In genomic region chr11:117126223-117126965, GRCh38 we compare ENCODE assay signal across 19 cellular contexts. TPM values are rescaled to one million over a fixed set of nuclear protein-coding genes. Genes with fewer than 3 reads are reported as not detected.
DNase-seq lines count a peak whose midpoint lies in the region; ATAC-seq, FAIRE-seq and TF ChIP-seq lines count a peak whose summit lies in the region.
"Had no signal": no experiment of that assay in that cellular context is flagged by ENCODE, and none has a peak within 500 bp of the region (broad histone marks: within the 10 kb centered on the region; RNA-seq: fewer than 3 reads in every experiment).

No MANE protein-coding gene starts in this region.

- H3K4me2 ChIP-seq in K562 (ENCODE audit: insufficient read depth, low read length), result no peak overlapping the region
- no peak overlapping the region for H3K4me2 ChIP-seq in MM.1S (ENCODE audit: low read depth, low read length)
- H3K4me2 ChIP-seq: A549 had no signal

- H3K9ac ChIP-seq in K562 (ENCODE audit: insufficient read depth in 1 of 2, low read depth in 2 of 2, low read length in 2 of 2) (no peak overlapping the region), MM.1S (ENCODE audit: low read length) (no peak overlapping the region)

- no peak for TF ChIP-seq CTCF in K562 (IDR thresholded peaks at IDR 0.05 in 2 of 3, conservative IDR thresholded peaks at IDR 0.05 in 1 of 3; ENCODE audit: insufficient read depth in 2 of 3, low read depth in 1 of 3, low read length in 3 of 3)
- TF ChIP-seq CTCF in MM.1S (IDR thresholded peaks at IDR 0.05; ENCODE audit: low read length), result no peak

- peaks cover 2 to 14% of the 10 kb centered on the region in 2 experiments; a peak in 4 of 5 replicates for H3K27me3 ChIP-seq in K562 (ENCODE audit: control insufficient read depth in 2 of 2, insufficient read depth in 2 of 2, low read length in 2 of 2)
- no peaks in the 10 kb centered on the region for H3K27me3 ChIP-seq in MG63
- no peaks in the 10 kb centered on the region for H3K27me3 ChIP-seq in MM.1S (replicated peaks; ENCODE audit: insufficient read depth, low read length)

- FAIRE-seq in GM12891 (lab: Jason Lieb, UNC), result peak; percentile 74
- no peak for FAIRE-seq in K562 (lab: Jason Lieb, UNC)
- FAIRE-seq: A549, GM19239 had no signal

- H3K4me1 ChIP-seq in K562 (replicated peaks in 1 of 2; ENCODE audit: control insufficient read depth in 2 of 2, insufficient read depth in 2 of 2, low read length in 2 of 2) (no peaks in the 10 kb centered on the region), MM.1S (ENCODE audit: low read length) (no peaks in the 10 kb centered on the region)

- no peaks in the 10 kb centered on the region for H3K9me1 ChIP-seq in K562 (ENCODE audit: control insufficient read depth, insufficient read depth, low read length)

- no peak for TF ChIP-seq POLR2A in GM12891 (IDR thresholded peaks at IDR 0.05; ENCODE audit: low read depth, low read length)
- TF ChIP-seq POLR2A in K562 (conservative IDR thresholded peaks at IDR 0.05), result no peak

- H4K20me1 ChIP-seq in K562 (replicated peaks; ENCODE audit: control insufficient read depth, insufficient read depth, low read length), result no peaks in the 10 kb centered on the region
- no peaks in the 10 kb centered on the region for H4K20me1 ChIP-seq in MM.1S (ENCODE audit: insufficient read depth, low read length)

- TF ChIP-seq RAD21 in K562 (CRISPR knock-in tag; conservative IDR thresholded peaks at IDR 0.05 in 1 of 2, IDR thresholded peaks at IDR 0.05 in 1 of 2), result no peak

- no peaks in the 10 kb centered on the region for H3F3A ChIP-seq in MM.1S (ENCODE audit: insufficient read depth, low read length)

- no peak overlapping the region for H2AFZ ChIP-seq in K562 (ENCODE audit: low read depth, low read length)
- H2AFZ ChIP-seq in MM.1S (ENCODE audit: low read length), result no peak overlapping the region

- BruUV-seq in K562 (replicated peaks; lab: Mats Ljungman, UMichigan), result no TSS peak

- H3K79me2 ChIP-seq in K562 (ENCODE audit: control insufficient read depth, insufficient read depth, low read length) (no peaks in the 10 kb centered on the region), MM.1S (ENCODE audit: low read length) (no peaks in the 10 kb centered on the region)

- in situ Hi-C loops in K562 (cut with MboI), result no loop called here

- H3K9me2 ChIP-seq in MM.1S (replicated peaks; ENCODE audit: insufficient read depth, low read length), result no peaks in the 10 kb centered on the region

- POLR2A ChIA-PET in K562 (lab: Yijun Ruan, JAX), result interaction anchor here (1.1 to 1.5 kb wide), 2 partner anchors 10 to 18 kb away, joined by 7 to 9 read pairs; partner anchors contain the start of gene PAFAH1B2

- 7% methylated on average over 7 of the region's 7 CpGs for WGBS in K562 (ENCODE audit: insufficient coverage, low coverage, missing lambda C conversion rate)

- intact Hi-C loops in K562 (cut with micrococcal nuclease), result no loop called here
- intact Hi-C loops in posterior cingulate gyrus (cut with DNase I), result no loop called here

- H3K36me3 ChIP-seq in K562 (ENCODE audit: control insufficient read depth, insufficient read depth, low read length), result no peaks in the 10 kb centered on the region
- H3K36me3 ChIP-seq in MG63, result no peaks in the 10 kb centered on the region
- no peaks in the 10 kb centered on the region for H3K36me3 ChIP-seq in MM.1S (replicated peaks; ENCODE audit: insufficient read depth, low read length)

- no peak for TF ChIP-seq EP300 in K562 (IDR thresholded peaks at IDR 0.05; ENCODE audit: low read length)

- ATAC-seq in K562, result no peak; the same call in 2 of the 3 replicates
- ATAC-seq: A549 had no signal

- H3K4me3 ChIP-seq in K562 (no peak overlapping the region), MG63 (no peak overlapping the region), MM.1S (ENCODE audit: low read length) (no peak overlapping the region)
- H3K4me3 ChIP-seq: A549 had no signal

- no peak for DNase-seq in GM12891 (ENCODE audit: insufficient read length, low spot score)
- no peak for DNase-seq in K562 (ENCODE audit: extremely low read depth in 1 of 4, low spot score in 3 of 4)
- DNase-seq in inferior parietal cortex (ENCODE audit: extremely low spot score), result peak; percentile 81
- peak in 9 of 10 donors; percentile 42 to 96 (median 69) for DNase-seq in posterior cingulate gyrus
- DNase-seq in MG63, result no peak
- no peak for DNase-seq in MM.1S
- DNase-seq in UCSD-AML1 (lab: John Stamatoyannopoulos, UW; ENCODE audit: unreplicated experiment), result no peak
- DNase-seq in activated CD4-positive, CD25-positive, alpha-beta regulatory T cell treated with anti-CD3 and anti-CD28 coated beads, Interleukin-2, amount 50 U/mL, for 72 hours, result no peak
- DNase-seq: DMS 273 treated with DMSO at 0.1 percent for 48 hours, H7, MV-4-11, NCI-H187 treated with DMSO at 0.1 percent for 48 hours, NCI-H446, OCI-M1, RPMI8226, SIG-M5 had no signal

- H3K27ac ChIP-seq in K562 (ENCODE audit: extremely low read depth, low read depth, low read length) (no peak overlapping the region), MM.1S (ENCODE audit: low read length) (no peak overlapping the region)
- H3K27ac ChIP-seq: A549, C4-2B had no signal

- H3K9me3 ChIP-seq in K562 (replicated peaks; ENCODE audit: control insufficient read depth, insufficient read depth, low read depth, low read length) (no peaks in the 10 kb centered on the region), MG63 (no peaks in the 10 kb centered on the region), MM.1S (replicated peaks; ENCODE audit: insufficient read depth, low read length) (no peaks in the 10 kb centered on the region)
- H3K9me3 ChIP-seq: A549 had no signal

- CTCF ChIA-PET in K562 (lab: Yijun Ruan, JAX; ENCODE audit: low intra/inter-chr PET ratio), result interaction anchor here (0.6 kb wide), 1 partner anchor 21 kb away, joined by 3 read pairs; no protein-coding TSS in a partner anchor

RNA-seq across cellular contexts. Expression of gene PAFAH1B2, which starts 17.7 kb away (rescaled TPM):
- polyA plus RNA-seq in GM12891 (2012; ENCODE audit: low read depth, missing spikeins), result 9.2 TPM
- total RNA-seq in K562 (2011; cell fraction: chromatin; rRNA removed; ENCODE audit: low replicate concordance), result 47.5 and 78.4 TPM in 2 replicates
- total RNA-seq in K562 (2011; cell fraction: nucleolus; rRNA removed), result 27.7 and 27.9 TPM in 2 replicates
- total RNA-seq in K562 (2011; cell fraction: nucleoplasm; rRNA removed), result 55.0 and 89.9 TPM in 2 replicates
- total RNA-seq in K562 (2014; rRNA removed) (61.0 and 64.9 TPM in 2 replicates), K562 (2014; rRNA removed; fragmentation: Illumina TruSeq; extraction: Trizol) (94.7 and 109 TPM in 2 replicates), K562 (2015; rRNA removed; fragmentation: Illumina TruSeq; extraction: Trizol) (70.4 and 74.2 TPM in 2 replicates), K562 (2021) (82.3 and 90.2 TPM in 2 replicates)
- polyA plus RNA-seq in K562 (2011; rRNA removed) (43.3 and 55.3 TPM in 2 replicates), K562 (2014; fragmentation: Illumina TruSeq; extraction: Trizol) (38.0 and 39.3 TPM in 2 replicates), K562 (2014; fragmentation: Nextera tagmentation; extraction: Ambion mirVana) (10 to 100 TPM; 27.8 to 81.6 TPM), K562 (2014; rRNA removed) (34.5 and 36.4 TPM in 2 replicates)
- polyA plus RNA-seq in K562 (2011; cell fraction: cytosol; rRNA removed), result 31.2 and 34.2 TPM in 2 replicates
- polyA plus RNA-seq in K562 (2011; cell fraction: nucleus; rRNA removed), result 17.3 and 17.8 TPM in 2 replicates
- 28.3 and 30.4 TPM in 2 replicates for polyA plus RNA-seq in K562 (2012)
- 203 and 224 TPM in 2 replicates for polyA minus RNA-seq in K562 (2011; rRNA and poly(A)+ RNA removed)
- 49.4 and 74.5 TPM in 2 replicates for polyA minus RNA-seq in K562 (2011; cell fraction: cytosol; rRNA and poly(A)+ RNA removed)
- 15.5 and 22.9 TPM in 2 replicates for polyA minus RNA-seq in K562 (2011; cell fraction: nucleus; rRNA and poly(A)+ RNA removed)
- total RNA-seq in MG63 (2014; rRNA removed; shearing (Covaris generic); ENCODE audit: low replicate concordance), result 143 and 205 TPM in 2 replicates

RNA-seq across cellular contexts. Expression of gene SIK3, which starts 28.2 kb away (rescaled TPM):
- polyA plus RNA-seq in GM12891 (2012; ENCODE audit: low read depth, missing spikeins), result 10.8 TPM
- total RNA-seq in K562 (2011; cell fraction: chromatin; rRNA removed; ENCODE audit: low replicate concordance), result 63.2 and 103 TPM in 2 replicates
- 30.0 and 38.4 TPM in 2 replicates for total RNA-seq in K562 (2011; cell fraction: nucleolus; rRNA removed)
- total RNA-seq in K562 (2011; cell fraction: nucleoplasm; rRNA removed), result 51.0 and 57.2 TPM in 2 replicates
- total RNA-seq in K562 (2014; rRNA removed), result 8.4 and 9.5 TPM in 2 replicates
- 10.7 and 10.8 TPM in 2 replicates for total RNA-seq in K562 (2014; rRNA removed; fragmentation: Illumina TruSeq; extraction: Trizol)
- total RNA-seq in K562 (2015; rRNA removed; fragmentation: Illumina TruSeq; extraction: Trizol), result 7.6 and 8.5 TPM in 2 replicates
- 16.7 and 21.6 TPM in 2 replicates for total RNA-seq in K562 (2021)
- 6.1 and 7.3 TPM in 2 replicates for polyA plus RNA-seq in K562 (2011; rRNA removed)
- polyA plus RNA-seq in K562 (2011; cell fraction: cytosol; rRNA removed), result 4.2 and 4.4 TPM in 2 replicates
- 21.4 and 34.9 TPM in 2 replicates for polyA plus RNA-seq in K562 (2011; cell fraction: nucleus; rRNA removed)
- 9.5 and 10.3 TPM in 2 replicates for polyA plus RNA-seq in K562 (2012)
- 12.2 and 14.0 TPM in 2 replicates for polyA plus RNA-seq in K562 (2014; fragmentation: Illumina TruSeq; extraction: Trizol)
- 1 to 10 TPM; 1.6 to 1.8 TPM for polyA plus RNA-seq in K562 (2014; fragmentation: Nextera tagmentation; extraction: Ambion mirVana)
- polyA plus RNA-seq in K562 (2014; rRNA removed), result 8.0 and 8.9 TPM in 2 replicates
- polyA minus RNA-seq in K562 (2011; rRNA and poly(A)+ RNA removed), result 14.2 and 16.0 TPM in 2 replicates
- polyA minus RNA-seq in K562 (2011; cell fraction: cytosol; rRNA and poly(A)+ RNA removed), result 6.6 and 9.6 TPM in 2 replicates
- 22.2 and 28.9 TPM in 2 replicates for polyA minus RNA-seq in K562 (2011; cell fraction: nucleus; rRNA and poly(A)+ RNA removed)
- 4.1 and 4.3 TPM in 2 replicates for total RNA-seq in MG63 (2014; rRNA removed; shearing (Covaris generic); ENCODE audit: low replicate concordance)

RNA-seq across cellular contexts. Expression of gene SIDT2, which starts 52.1 kb away (rescaled TPM):
- polyA plus RNA-seq in GM12891 (2012; ENCODE audit: low read depth, missing spikeins), result 11.1 TPM
- 140 and 344 TPM in 2 replicates for total RNA-seq in K562 (2011; cell fraction: chromatin; rRNA removed; ENCODE audit: low replicate concordance)
- 167 and 174 TPM in 2 replicates for total RNA-seq in K562 (2011; cell fraction: nucleolus; rRNA removed)
- 143 and 150 TPM in 2 replicates for total RNA-seq in K562 (2011; cell fraction: nucleoplasm; rRNA removed)
- total RNA-seq in K562 (2014; rRNA removed) (5.9 and 7.1 TPM in 2 replicates), K562 (2014; rRNA removed; fragmentation: Illumina TruSeq; extraction: Trizol) (4.4 and 6.5 TPM in 2 replicates), K562 (2015; rRNA removed; fragmentation: Illumina TruSeq; extraction: Trizol) (6.1 and 7.0 TPM in 2 replicates), K562 (2021) (17.7 and 20.2 TPM in 2 replicates)
- polyA plus RNA-seq in K562 (2011; rRNA removed) (11.5 and 21.7 TPM in 2 replicates), K562 (2014; fragmentation: Illumina TruSeq; extraction: Trizol) (14.4 and 15.6 TPM in 2 replicates), K562 (2014; fragmentation: Nextera tagmentation; extraction: Ambion mirVana) (1 to 10 TPM; 2.4 to 3.6 TPM), K562 (2014; rRNA removed) (14.1 and 22.2 TPM in 2 replicates)
- polyA plus RNA-seq in K562 (2011; cell fraction: cytosol; rRNA removed), result 11.6 and 15.7 TPM in 2 replicates
- polyA plus RNA-seq in K562 (2011; cell fraction: nucleus; rRNA removed), result 117 and 144 TPM in 2 replicates
- polyA plus RNA-seq in K562 (2012), result 15.7 and 22.6 TPM in 2 replicates
- 16.3 and 17.1 TPM in 2 replicates for polyA minus RNA-seq in K562 (2011; rRNA and poly(A)+ RNA removed)
- 14.1 and 17.0 TPM in 2 replicates for polyA minus RNA-seq in K562 (2011; cell fraction: cytosol; rRNA and poly(A)+ RNA removed)
- polyA minus RNA-seq in K562 (2011; cell fraction: nucleus; rRNA and poly(A)+ RNA removed), result 32.9 and 48.4 TPM in 2 replicates
- 2.7 and 19.8 TPM in 2 replicates for total RNA-seq in MG63 (2014; rRNA removed; shearing (Covaris generic); ENCODE audit: low replicate concordance)

Comparison
In these comparisons a context has a peak if more than half of its experiments do, and no peak if none do; other contexts are left out.
1. DNase-seq: peak in inferior parietal cortex (single experiment) and posterior cingulate gyrus (9 of 10); none in GM12891 (single experiment), K562 (0 of 4), MG63 (single experiment), MM.1S (single experiment), UCSD-AML1 (single experiment) and activated CD4-positive, CD25-positive, alpha-beta regulatory T cell treated with anti-CD3 and anti-CD28 coated beads, Interleukin-2, amount 50 U/mL, for 72 hours (single experiment).